ENCODE assay signal across 1 cellular context in genomic region chr2:217643814-217644301, GRCh38.
TF ChIP-seq lines count a peak whose summit lies in the region.

No MANE protein-coding gene starts in this region.

TF ChIP-seq in GM23338, 12 proteins besides CTCF, POLR2A, EP300 and RAD21:
- TF ChIP-seq ZNF462 (CRISPR knock-in tag; IDR thresholded peaks at IDR 0.05) (no peak), CREB1 (CRISPR knock-in tag; IDR thresholded peaks at IDR 0.05; ENCODE audit: low read depth) (no peak), ZNF114 (CRISPR knock-in tag; IDR thresholded peaks at IDR 0.05) (no peak), ETS1 (IDR thresholded peaks at IDR 0.05) (no peak), STAT1 (IDR thresholded peaks at IDR 0.05; ENCODE audit: unreplicated experiment) (no peak), EZH2phosphoT487 (IDR thresholded peaks at IDR 0.05; ENCODE audit: unreplicated experiment) (no peak), POLR2AphosphoS5 (IDR thresholded peaks at IDR 0.05; ENCODE audit: low read depth) (no peak), REST (IDR thresholded peaks at IDR 0.05; ENCODE audit: unreplicated experiment) (no peak), ZNF331 (CRISPR knock-in tag; IDR thresholded peaks at IDR 0.05; ENCODE audit: low read depth) (no peak), JUNB (IDR thresholded peaks at IDR 0.05; ENCODE audit: unreplicated experiment) (no peak), NANOG (IDR thresholded peaks at IDR 0.05; ENCODE audit: borderline replicate concordance) (no peak)
